ENCODE assay signal across 1 cellular context in the genomic region with DNA sequence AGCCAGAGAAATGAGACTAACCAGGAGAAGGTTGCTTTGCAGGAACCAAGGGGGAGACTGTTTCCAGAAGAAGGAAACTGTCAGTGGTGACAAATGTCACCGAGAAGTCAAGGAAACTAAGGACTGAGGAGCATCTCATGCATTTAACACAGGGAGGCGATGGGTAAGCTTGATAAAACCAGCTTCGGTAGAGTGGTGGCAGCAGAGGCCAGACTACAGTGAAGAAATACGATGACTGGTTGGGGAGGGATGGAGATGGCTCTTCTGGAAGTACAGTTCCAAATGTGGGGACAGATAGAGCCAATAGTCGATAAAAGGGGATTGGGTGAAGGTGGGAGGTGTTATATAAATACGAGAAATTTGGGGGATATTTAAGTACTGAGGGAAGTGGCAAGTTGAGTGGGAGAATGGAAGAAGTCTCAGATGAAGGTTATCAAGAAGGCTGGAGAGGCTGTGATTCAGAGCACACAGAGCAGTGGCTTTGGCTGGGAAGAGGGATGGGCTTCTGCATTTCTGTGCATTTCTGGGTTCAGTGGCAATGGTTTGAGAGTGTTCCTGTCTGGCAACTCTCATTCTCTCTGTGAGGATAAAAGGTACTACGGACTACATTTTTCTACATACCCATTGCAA.
TF ChIP-seq lines count a peak whose summit lies in the region.

No MANE protein-coding gene starts in this region.

TF ChIP-seq in WTC11, 78 proteins besides CTCF, POLR2A, EP300 and RAD21 (continued from another document):
- TF ChIP-seq, protein P1, sequence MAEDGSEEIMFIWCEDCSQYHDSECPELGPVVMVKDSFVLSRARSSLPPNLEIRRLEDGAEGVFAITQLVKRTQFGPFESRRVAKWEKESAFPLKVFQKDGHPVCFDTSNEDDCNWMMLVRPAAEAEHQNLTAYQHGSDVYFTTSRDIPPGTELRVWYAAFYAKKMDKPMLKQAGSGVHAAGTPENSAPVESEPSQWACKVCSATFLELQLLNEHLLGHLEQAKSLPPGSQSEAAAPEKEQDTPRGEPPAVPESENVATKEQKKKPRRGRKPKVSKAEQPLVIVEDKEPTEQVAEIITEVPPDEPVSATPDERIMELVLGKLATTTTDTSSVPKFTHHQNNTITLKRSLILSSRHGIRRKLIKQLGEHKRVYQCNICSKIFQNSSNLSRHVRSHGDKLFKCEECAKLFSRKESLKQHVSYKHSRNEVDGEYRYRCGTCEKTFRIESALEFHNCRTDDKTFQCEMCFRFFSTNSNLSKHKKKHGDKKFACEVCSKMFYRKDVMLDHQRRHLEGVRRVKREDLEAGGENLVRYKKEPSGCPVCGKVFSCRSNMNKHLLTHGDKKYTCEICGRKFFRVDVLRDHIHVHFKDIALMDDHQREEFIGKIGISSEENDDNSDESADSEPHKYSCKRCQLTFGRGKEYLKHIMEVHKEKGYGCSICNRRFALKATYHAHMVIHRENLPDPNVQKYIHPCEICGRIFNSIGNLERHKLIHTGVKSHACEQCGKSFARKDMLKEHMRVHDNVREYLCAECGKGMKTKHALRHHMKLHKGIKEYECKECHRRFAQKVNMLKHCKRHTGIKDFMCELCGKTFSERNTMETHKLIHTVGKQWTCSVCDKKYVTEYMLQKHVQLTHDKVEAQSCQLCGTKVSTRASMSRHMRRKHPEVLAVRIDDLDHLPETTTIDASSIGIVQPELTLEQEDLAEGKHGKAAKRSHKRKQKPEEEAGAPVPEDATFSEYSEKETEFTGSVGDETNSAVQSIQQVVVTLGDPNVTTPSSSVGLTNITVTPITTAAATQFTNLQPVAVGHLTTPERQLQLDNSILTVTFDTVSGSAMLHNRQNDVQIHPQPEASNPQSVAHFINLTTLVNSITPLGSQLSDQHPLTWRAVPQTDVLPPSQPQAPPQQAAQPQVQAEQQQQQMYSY (CRISPR knock-in tag; IDR thresholded peaks at IDR 0.05), result no peak
- TF ChIP-seq TEAD4 (CRISPR knock-in tag; IDR thresholded peaks at IDR 0.05), result no peak
- no peak for TF ChIP-seq NR1H2 (CRISPR knock-in tag; IDR thresholded peaks at IDR 0.05)
- TF ChIP-seq RORB (CRISPR knock-in tag; IDR thresholded peaks at IDR 0.05), result no peak
